Comparison of ENCODE assay signal across 17 cellular contexts in the genomic region with DNA sequence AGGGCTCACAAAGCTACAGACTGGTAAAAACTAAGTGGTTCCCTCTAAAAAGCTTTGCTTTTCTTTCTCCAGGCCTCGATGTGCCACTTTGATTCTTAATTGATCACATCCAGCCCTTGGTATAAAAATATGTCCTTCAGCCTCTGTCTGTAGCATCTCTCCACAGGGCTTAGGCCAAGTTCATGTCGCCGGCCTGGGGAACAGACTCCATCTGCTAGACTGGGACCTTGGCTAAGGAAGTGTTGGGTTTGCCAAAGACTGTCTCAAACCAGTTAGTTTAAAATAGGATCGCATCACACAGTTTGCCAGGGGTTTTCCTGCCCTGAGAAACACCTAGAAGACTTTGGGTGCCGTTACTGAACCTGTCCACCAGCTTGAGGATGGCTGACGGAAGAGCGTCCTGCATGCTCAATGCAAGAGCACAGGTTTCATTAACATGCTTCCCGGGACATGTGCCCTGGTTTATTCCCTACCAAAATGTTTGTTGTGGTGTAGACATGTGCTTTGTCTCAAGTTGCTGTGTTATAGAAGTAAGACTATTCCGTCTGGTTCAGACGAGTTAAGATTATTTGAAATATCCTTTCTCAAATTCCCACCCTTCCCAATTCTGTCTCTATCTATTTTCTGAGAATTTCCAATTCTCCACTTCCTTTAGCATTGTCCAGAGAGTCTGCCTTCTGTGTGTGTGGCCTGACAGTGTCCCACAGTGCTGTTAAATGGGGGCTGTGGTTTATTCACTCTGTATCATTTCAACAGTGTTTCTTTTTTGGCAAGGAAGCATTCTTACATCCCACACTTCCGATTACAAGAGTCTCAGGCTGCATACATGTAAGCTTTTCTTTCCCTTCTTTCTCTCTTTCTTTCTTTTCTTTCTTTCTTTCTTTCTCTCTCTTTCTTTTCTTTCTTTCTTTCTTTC.
DNase-seq lines count a peak whose midpoint lies in the region; ATAC-seq and TF ChIP-seq lines count a peak whose summit lies in the region.
"Had no signal": no experiment of that assay in that cellular context is flagged by ENCODE, and none has a peak within 500 bp of the region (broad histone marks: within the 10 kb centered on the region; RNA-seq: fewer than 3 reads in every experiment).

No MANE protein-coding gene starts in this region.

- H4K20me1 ChIP-seq in GM23338 (replicated peaks; ENCODE audit: insufficient read depth): no peaks in the 10 kb centered on the region
- H4K20me1 ChIP-seq in neural progenitor cell (ENCODE audit: low read depth): no peaks in the 10 kb centered on the region
- H4K20me1 ChIP-seq: BLaER1 had no signal

- DNase-seq in GM23338 (ENCODE audit: low spot score) (no peak), cardiac fibroblast (ENCODE audit: low read depth in 2 of 2) (peak; percentile 14 to 45), left cardiac atrium (no peak), neural progenitor cell (ENCODE audit: low spot score) (no peak), NCI-H2081 (lab: John Stamatoyannopoulos, UW) (no peak), SIG-M5 treated with dmso at 0.1 percent for 504 hours (lab: John Stamatoyannopoulos, UW; ENCODE audit: unreplicated experiment) (no peak), NCI-H1048 (lab: John Stamatoyannopoulos, UW) (no peak)
- DNase-seq: CD4-positive, alpha-beta memory T cell; DMS153; NCI-H1105 treated with DMSO at 0.1 percent for 48 hours; NCI-H1694; NCI-H510A; NCI-H774; SIG-M5 had no signal

- H3K79me2 ChIP-seq in GM23338 (replicated peaks; ENCODE audit: insufficient read depth) (no peaks in the 10 kb centered on the region), neural progenitor cell (ENCODE audit: low read depth) (no peaks in the 10 kb centered on the region)

- H3K9me3 Mint-ChIP-seq in GM23338: peaks cover 12% of the 10 kb centered on the region; the same call in 2 of the 3 replicates
- peaks cover 10% of the 10 kb centered on the region for H3K9me3 Mint-ChIP-seq in nephron
- H3K9me3 Mint-ChIP-seq in neural progenitor cell: peaks cover 3% of the 10 kb centered on the region

- intact Hi-C loops in left cardiac atrium (cut with DNase I): no loop called here

- H3K27me3 Mint-ChIP-seq in GM23338 (ENCODE audit: insufficient read depth, low read depth, poor library complexity) (no peaks in the 10 kb centered on the region), nephron (ENCODE audit: low read depth) (no peaks in the 10 kb centered on the region), neural progenitor cell (ENCODE audit: insufficient read depth, low read depth) (peaks cover 4% of the 10 kb centered on the region)
- H3K27me3 Mint-ChIP-seq: CD4-positive, alpha-beta memory T cell had no signal

- H3K36me3 ChIP-seq in GM23338 (ENCODE audit: insufficient read depth): no peaks in the 10 kb centered on the region
- H3K36me3 ChIP-seq in neural progenitor cell: no peaks in the 10 kb centered on the region
- H3K36me3 ChIP-seq: BLaER1 had no signal

- H3K4me2 ChIP-seq in GM23338 (no peak overlapping the region), neural progenitor cell (no peak overlapping the region)
- H3K4me2 ChIP-seq: BLaER1 had no signal

- no peak overlapping the region for H3K27ac ChIP-seq in GM23338 (ENCODE audit: low read depth)
- H3K27ac ChIP-seq in neural progenitor cell: no peak overlapping the region
- H3K27ac ChIP-seq: BLaER1 had no signal

- H3K4me1 ChIP-seq in GM23338 (ENCODE audit: insufficient read depth): no peaks in the 10 kb centered on the region
- no peaks in the 10 kb centered on the region for H3K4me1 ChIP-seq in neural progenitor cell
- H3K4me1 ChIP-seq: BLaER1 had no signal

- H3K27me3 ChIP-seq in GM23338 (ENCODE audit: insufficient read depth) (no peaks in the 10 kb centered on the region), neural progenitor cell (no peaks in the 10 kb centered on the region)
- H3K27me3 ChIP-seq: BLaER1 had no signal

- peak overlapping the region; percentile 66; the same call in 1 of the 2 replicates for H2AFZ ChIP-seq in GM23338
- no peak overlapping the region for H2AFZ ChIP-seq in neural progenitor cell (replicated peaks)

- peaks cover 9% of the 10 kb centered on the region; the same call in 2 of the 3 replicates for H3K36me3 Mint-ChIP-seq in GM23338 (ENCODE audit: low read depth)
- no peaks in the 10 kb centered on the region for H3K36me3 Mint-ChIP-seq in nephron (ENCODE audit: low read depth)
- no peaks in the 10 kb centered on the region for H3K36me3 Mint-ChIP-seq in neural progenitor cell
- H3K36me3 Mint-ChIP-seq: CD4-positive, alpha-beta memory T cell had no signal

- no peaks in the 10 kb centered on the region for H3K4me1 Mint-ChIP-seq in GM23338
- H3K4me1 Mint-ChIP-seq in nephron: peaks cover 8% of the 10 kb centered on the region
- no peaks in the 10 kb centered on the region for H3K4me1 Mint-ChIP-seq in neural progenitor cell
- H3K4me1 Mint-ChIP-seq: CD4-positive, alpha-beta memory T cell had no signal

- ATAC-seq in GM23338 (no peak), left cardiac atrium (peak; percentile 80 to 85)
- ATAC-seq: K562 had no signal

- H3K4me3 ChIP-seq in GM23338: no peak overlapping the region
- no peak overlapping the region for H3K4me3 ChIP-seq in cardiac fibroblast (replicated peaks in 1 of 2; ENCODE audit: low read depth in 2 of 2, low read length in 2 of 2)
- no peak overlapping the region for H3K4me3 ChIP-seq in neural progenitor cell
- H3K4me3 ChIP-seq: BLaER1, K562 had no signal

- H3K9me2 ChIP-seq in GM23338 (ENCODE audit: insufficient read depth): no peaks in the 10 kb centered on the region

- H3K4me3 Mint-ChIP-seq in GM23338 (no peak overlapping the region), nephron (no peak overlapping the region), neural progenitor cell (no peak overlapping the region)
- H3K4me3 Mint-ChIP-seq: CD4-positive, alpha-beta memory T cell had no signal

- no peaks in the 10 kb centered on the region for H3K9me3 ChIP-seq in neural progenitor cell (ENCODE audit: low read depth)

- H3F3A ChIP-seq in GM23338 (replicated peaks; ENCODE audit: low read depth) (no peaks in the 10 kb centered on the region), neural progenitor cell (ENCODE audit: low read depth) (no peaks in the 10 kb centered on the region)

- TF ChIP-seq CTCF in GM23338 (conservative IDR thresholded peaks at IDR 0.05; ENCODE audit: low read depth in 2 of 2) (no peak), cardiac fibroblast (IDR thresholded peaks at IDR 0.05; ENCODE audit: low read depth, low read length) (no peak), nephron (IDR thresholded peaks at IDR 0.05; ENCODE audit: unreplicated experiment in 3 of 3) (no peak), neural progenitor cell (IDR thresholded peaks at IDR 0.05) (no peak)

- H3K27ac Mint-ChIP-seq in GM23338 (no peak overlapping the region), nephron (peak overlapping the region in 2 of 3 experiments; percentile 26 to 68), neural progenitor cell (no peak overlapping the region)
- H3K27ac Mint-ChIP-seq: CD4-positive, alpha-beta memory T cell had no signal

- no peak overlapping the region for H3K9ac ChIP-seq in neural progenitor cell
- H3K9ac ChIP-seq: BLaER1 had no signal

TF ChIP-seq in GM23338, 12 proteins besides CTCF, POLR2A, EP300 and RAD21:
- TF ChIP-seq CREB1 (CRISPR knock-in tag; IDR thresholded peaks at IDR 0.05; ENCODE audit: low read depth): no peak

Comparison
In these comparisons a context has a peak if more than half of its experiments do, and no peak if none do; other contexts are left out.
1. DNase-seq: peak in cardiac fibroblast (2 of 2); none in GM23338 (single experiment), left cardiac atrium (single experiment), neural progenitor cell (single experiment), NCI-H2081 (0 of 2), SIG-M5 treated with dmso at 0.1 percent for 504 hours (single experiment) and NCI-H1048 (single experiment).
2. H3K27ac Mint-ChIP-seq: peak in nephron (2 of 3); none in GM23338 (single experiment) and neural progenitor cell (single experiment).